8 cellular contexts compared by ENCODE assay signal in genomic region chr20:41150664-41151063, GRCh38. TPM values are rescaled to one million over a fixed set of nuclear protein-coding genes. Genes with fewer than 3 reads are reported as not detected.
A peak's percentile ranks its signal among the peaks of the same experiment; 100 is the strongest.
DNase-seq lines count a peak whose midpoint lies in the region; ATAC-seq and TF ChIP-seq lines count a peak whose summit lies in the region.

No MANE protein-coding gene starts in this region.

- in situ Hi-C loops in mammary epithelial cell (cut with MboI; ENCODE audit: low sequenced_read_pairs in 2 of 2): no loop called here

- H3K27me3 ChIP-seq in breast epithelium (no peaks in the 10 kb centered on the region), mammary epithelial cell (ENCODE audit: insufficient read depth, low read length) (no peaks in the 10 kb centered on the region), lower lobe of right lung (ENCODE audit: low read depth) (no peaks in the 10 kb centered on the region)

- H4K20me1 ChIP-seq in mammary epithelial cell (ENCODE audit: insufficient read depth, low read length): no peaks in the 10 kb centered on the region

- intact Hi-C loops in breast epithelium (cut with DNase I; ENCODE audit: low total_unique reads): no loop called here
- intact Hi-C loops in mammary epithelial cell (cut with micrococcal nuclease): no loop called here
- intact Hi-C loops in lower lobe of right lung (cut with DNase I): no loop called here

- peak in 1 of 2 donors; percentile 25 for ATAC-seq in lower lobe of right lung

- dilution Hi-C loops in mammary epithelial cell (cut with HindIII; ENCODE audit: low sequenced_read_pairs): no loop called here

- H3K4me2 ChIP-seq in mammary epithelial cell (ENCODE audit: insufficient read depth, low read depth, low read length): no peak overlapping the region

- H3K36me3 ChIP-seq in breast epithelium (no peaks in the 10 kb centered on the region), mammary epithelial cell (ENCODE audit: insufficient read depth, low read length) (peaks cover 3% of the 10 kb centered on the region), lower lobe of right lung (no peaks in the 10 kb centered on the region)

- CTCF ChIA-PET in mammary epithelial cell (lab: Charles Lee; ENCODE audit: low non-redundant PET): no interaction called here

- peaks cover 99% of the 10 kb centered on the region for H3K79me2 ChIP-seq in mammary epithelial cell (ENCODE audit: insufficient read depth, low read length)

- no peak overlapping the region for H2AFZ ChIP-seq in mammary epithelial cell (ENCODE audit: low read depth, low read length)

- 71% methylated on average over 2 of the region's 3 CpGs for WGBS in mammary epithelial cell (ENCODE audit: low coverage, missing lambda C conversion rate)

- H3K4me1 ChIP-seq in breast epithelium: peaks cover 5 to 14% of the 10 kb centered on the region in 2 donors
- peaks cover 8% of the 10 kb centered on the region for H3K4me1 ChIP-seq in mammary epithelial cell (ENCODE audit: insufficient read depth, low read length)
- H3K4me1 ChIP-seq in lower lobe of right lung: peaks cover 99% of the 10 kb centered on the region

- no peak overlapping the region for H3K9ac ChIP-seq in mammary epithelial cell (ENCODE audit: insufficient read depth, low read length)

- H3K9me3 ChIP-seq in breast epithelium (no peaks in the 10 kb centered on the region), mammary epithelial cell (replicated peaks; ENCODE audit: insufficient read depth, low read length) (no peaks in the 10 kb centered on the region), lower lobe of right lung (no peaks in the 10 kb centered on the region)

- BruUV-seq in mammary epithelial cell (replicated peaks; lab: Mats Ljungman, UMichigan): no TSS peak

- no peak for TF ChIP-seq CTCF in breast epithelium (IDR thresholded peaks at IDR 0.05)
- TF ChIP-seq CTCF in mammary epithelial cell (conservative IDR thresholded peaks at IDR 0.05 in 1 of 2, IDR thresholded peaks at IDR 0.05 in 1 of 2; ENCODE audit: extremely low read depth in 1 of 2, insufficient read depth in 1 of 2, low read depth in 1 of 2, low read length in 2 of 2): no peak
- TF ChIP-seq CTCF in lower lobe of right lung (IDR thresholded peaks at IDR 0.05): no peak

- TF ChIP-seq POLR2A in breast epithelium (IDR thresholded peaks at IDR 0.05): no peak

- H3K4me3 ChIP-seq in breast epithelium: no peak overlapping the region
- no peak overlapping the region for H3K4me3 ChIP-seq in mammary epithelial cell (replicated peaks in 1 of 3; ENCODE audit: insufficient read depth in 1 of 3, low read depth in 2 of 3, low read length in 3 of 3)
- no peak overlapping the region for H3K4me3 ChIP-seq in lower lobe of right lung

- peak overlapping the region; percentile 50 to 65 for H3K27ac ChIP-seq in breast epithelium
- no peak overlapping the region for H3K27ac ChIP-seq in mammary epithelial cell (ENCODE audit: insufficient read depth, low read depth, low read length)
- H3K27ac ChIP-seq in angular gyrus (ENCODE audit: low read depth, low read length): peak overlapping the region; percentile 7
- peak overlapping the region; percentile 27 for H3K27ac ChIP-seq in lower lobe of right lung

- no peak for DNase-seq in breast epithelium (ENCODE audit: low spot score in 2 of 2)
- DNase-seq in mammary epithelial cell: no peak
- peak; percentile 11 for DNase-seq in lower lobe of right lung
- DNase-seq in stimulated activated CD4-positive, alpha-beta T cell treated with anti-CD3 and anti-CD28 coated beads, Interleukin-15, amount 100 ng/mL, for 24 hours: no peak
- DNase-seq in SK-N-DZ (ENCODE audit: low spot score): no peak
- DNase-seq in activated CD4-positive, CD25-positive, alpha-beta regulatory T cell (lab: John Stamatoyannopoulos, UW): no peak
- no peak for DNase-seq in germinal center (ENCODE audit: low spot score)

RNA-seq across cellular contexts. Expression of gene PLCG1, which starts 13.3 kb away (rescaled TPM):
- 100 to 1,000 TPM in 1 of 3 donors, 10 to 100 TPM in 2; 88.5 to 132 (median 92.3) TPM for total RNA-seq in breast epithelium
- total RNA-seq in mammary epithelial cell: 10 to 100 TPM; 74.3 to 75.8 TPM
- polyA plus RNA-seq in mammary epithelial cell: 34.9 TPM
- 170 TPM for polyA minus RNA-seq in mammary epithelial cell
- 94.0 TPM for total RNA-seq in lower lobe of right lung
- 137 and 176 TPM in 2 replicates for polyA plus RNA-seq in SK-N-DZ (2014; cell fraction: cytosol; rRNA removed)
- 1,191 and 1,360 TPM in 2 replicates for polyA plus RNA-seq in SK-N-DZ (2014; cell fraction: nucleus; rRNA removed)
